Comparison of ENCODE assay signal across 1 cellular context in genomic region chr16:29909398-29909797, GRCh38.
TF ChIP-seq lines count a peak whose summit lies in the region.

No MANE protein-coding gene starts in this region.

TF ChIP-seq in HepG2, 621 proteins besides CTCF, POLR2A, EP300 and RAD21:
- TF ChIP-seq KLF12 (CRISPR knock-in tag; IDR thresholded peaks at IDR 0.05; ENCODE audit: borderline replicate concordance) (no peak), SMAD1 (CRISPR knock-in tag; IDR thresholded peaks at IDR 0.05; ENCODE audit: borderline replicate concordance, low read depth) (no peak), FOXA1 (IDR thresholded peaks at IDR 0.05) (no peak), FOXA1 (CRISPR knock-in tag; IDR thresholded peaks at IDR 0.05) (no peak), MXD1 (CRISPR knock-in tag; IDR thresholded peaks at IDR 0.05) (no peak), FOXK2 (IDR thresholded peaks at IDR 0.05) (no peak), ZNF253 (CRISPR knock-in tag; IDR thresholded peaks at IDR 0.05; ENCODE audit: borderline replicate concordance) (no peak), ARID5B (CRISPR knock-in tag; IDR thresholded peaks at IDR 0.05) (no peak), ZNF616 (CRISPR knock-in tag; IDR thresholded peaks at IDR 0.05; ENCODE audit: low read depth) (no peak), ZNF580 (CRISPR knock-in tag; IDR thresholded peaks at IDR 0.05; ENCODE audit: borderline replicate concordance, low read depth) (no peak), GLMP (CRISPR knock-in tag; IDR thresholded peaks at IDR 0.05; ENCODE audit: borderline replicate concordance) (no peak), DR1 (CRISPR knock-in tag; IDR thresholded peaks at IDR 0.05) (no peak)
- TF ChIP-seq, protein P1, sequence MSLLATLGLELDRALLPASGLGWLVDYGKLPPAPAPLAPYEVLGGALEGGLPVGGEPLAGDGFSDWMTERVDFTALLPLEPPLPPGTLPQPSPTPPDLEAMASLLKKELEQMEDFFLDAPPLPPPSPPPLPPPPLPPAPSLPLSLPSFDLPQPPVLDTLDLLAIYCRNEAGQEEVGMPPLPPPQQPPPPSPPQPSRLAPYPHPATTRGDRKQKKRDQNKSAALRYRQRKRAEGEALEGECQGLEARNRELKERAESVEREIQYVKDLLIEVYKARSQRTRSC (CRISPR knock-in tag; IDR thresholded peaks at IDR 0.05; ENCODE audit: low read depth): no peak
- TF ChIP-seq, protein P2, sequence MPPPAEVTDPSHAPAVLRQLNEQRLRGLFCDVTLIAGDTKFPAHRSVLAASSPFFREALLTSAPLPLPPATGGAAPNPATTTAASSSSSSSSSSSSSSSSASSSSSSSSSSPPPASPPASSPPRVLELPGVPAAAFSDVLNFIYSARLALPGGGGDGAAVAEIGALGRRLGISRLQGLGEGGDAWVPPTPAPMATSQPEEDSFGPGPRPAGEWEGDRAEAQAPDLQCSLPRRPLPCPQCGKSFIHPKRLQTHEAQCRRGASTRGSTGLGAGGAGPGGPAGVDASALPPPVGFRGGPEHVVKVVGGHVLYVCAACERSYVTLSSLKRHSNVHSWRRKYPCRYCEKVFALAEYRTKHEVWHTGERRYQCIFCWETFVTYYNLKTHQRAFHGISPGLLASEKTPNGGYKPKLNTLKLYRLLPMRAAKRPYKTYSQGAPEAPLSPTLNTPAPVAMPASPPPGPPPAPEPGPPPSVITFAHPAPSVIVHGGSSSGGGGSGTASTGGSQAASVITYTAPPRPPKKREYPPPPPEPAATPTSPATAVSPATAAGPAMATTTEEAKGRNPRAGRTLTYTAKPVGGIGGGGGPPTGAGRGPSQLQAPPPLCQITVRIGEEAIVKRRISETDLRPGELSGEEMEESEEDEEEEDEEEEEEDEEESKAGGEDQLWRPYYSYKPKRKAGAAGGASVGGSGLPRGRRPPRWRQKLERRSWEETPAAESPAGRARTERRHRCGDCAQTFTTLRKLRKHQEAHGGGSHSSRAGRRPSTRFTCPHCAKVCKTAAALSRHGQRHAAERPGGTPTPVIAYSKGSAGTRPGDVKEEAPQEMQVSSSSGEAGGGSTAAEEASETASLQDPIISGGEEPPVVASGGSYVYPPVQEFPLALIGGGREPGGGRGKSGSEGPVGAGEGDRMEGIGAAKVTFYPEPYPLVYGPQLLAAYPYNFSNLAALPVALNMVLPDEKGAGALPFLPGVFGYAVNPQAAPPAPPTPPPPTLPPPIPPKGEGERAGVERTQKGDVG (CRISPR knock-in tag; IDR thresholded peaks at IDR 0.05; ENCODE audit: borderline replicate concordance): no peak
- TF ChIP-seq, protein P3, sequence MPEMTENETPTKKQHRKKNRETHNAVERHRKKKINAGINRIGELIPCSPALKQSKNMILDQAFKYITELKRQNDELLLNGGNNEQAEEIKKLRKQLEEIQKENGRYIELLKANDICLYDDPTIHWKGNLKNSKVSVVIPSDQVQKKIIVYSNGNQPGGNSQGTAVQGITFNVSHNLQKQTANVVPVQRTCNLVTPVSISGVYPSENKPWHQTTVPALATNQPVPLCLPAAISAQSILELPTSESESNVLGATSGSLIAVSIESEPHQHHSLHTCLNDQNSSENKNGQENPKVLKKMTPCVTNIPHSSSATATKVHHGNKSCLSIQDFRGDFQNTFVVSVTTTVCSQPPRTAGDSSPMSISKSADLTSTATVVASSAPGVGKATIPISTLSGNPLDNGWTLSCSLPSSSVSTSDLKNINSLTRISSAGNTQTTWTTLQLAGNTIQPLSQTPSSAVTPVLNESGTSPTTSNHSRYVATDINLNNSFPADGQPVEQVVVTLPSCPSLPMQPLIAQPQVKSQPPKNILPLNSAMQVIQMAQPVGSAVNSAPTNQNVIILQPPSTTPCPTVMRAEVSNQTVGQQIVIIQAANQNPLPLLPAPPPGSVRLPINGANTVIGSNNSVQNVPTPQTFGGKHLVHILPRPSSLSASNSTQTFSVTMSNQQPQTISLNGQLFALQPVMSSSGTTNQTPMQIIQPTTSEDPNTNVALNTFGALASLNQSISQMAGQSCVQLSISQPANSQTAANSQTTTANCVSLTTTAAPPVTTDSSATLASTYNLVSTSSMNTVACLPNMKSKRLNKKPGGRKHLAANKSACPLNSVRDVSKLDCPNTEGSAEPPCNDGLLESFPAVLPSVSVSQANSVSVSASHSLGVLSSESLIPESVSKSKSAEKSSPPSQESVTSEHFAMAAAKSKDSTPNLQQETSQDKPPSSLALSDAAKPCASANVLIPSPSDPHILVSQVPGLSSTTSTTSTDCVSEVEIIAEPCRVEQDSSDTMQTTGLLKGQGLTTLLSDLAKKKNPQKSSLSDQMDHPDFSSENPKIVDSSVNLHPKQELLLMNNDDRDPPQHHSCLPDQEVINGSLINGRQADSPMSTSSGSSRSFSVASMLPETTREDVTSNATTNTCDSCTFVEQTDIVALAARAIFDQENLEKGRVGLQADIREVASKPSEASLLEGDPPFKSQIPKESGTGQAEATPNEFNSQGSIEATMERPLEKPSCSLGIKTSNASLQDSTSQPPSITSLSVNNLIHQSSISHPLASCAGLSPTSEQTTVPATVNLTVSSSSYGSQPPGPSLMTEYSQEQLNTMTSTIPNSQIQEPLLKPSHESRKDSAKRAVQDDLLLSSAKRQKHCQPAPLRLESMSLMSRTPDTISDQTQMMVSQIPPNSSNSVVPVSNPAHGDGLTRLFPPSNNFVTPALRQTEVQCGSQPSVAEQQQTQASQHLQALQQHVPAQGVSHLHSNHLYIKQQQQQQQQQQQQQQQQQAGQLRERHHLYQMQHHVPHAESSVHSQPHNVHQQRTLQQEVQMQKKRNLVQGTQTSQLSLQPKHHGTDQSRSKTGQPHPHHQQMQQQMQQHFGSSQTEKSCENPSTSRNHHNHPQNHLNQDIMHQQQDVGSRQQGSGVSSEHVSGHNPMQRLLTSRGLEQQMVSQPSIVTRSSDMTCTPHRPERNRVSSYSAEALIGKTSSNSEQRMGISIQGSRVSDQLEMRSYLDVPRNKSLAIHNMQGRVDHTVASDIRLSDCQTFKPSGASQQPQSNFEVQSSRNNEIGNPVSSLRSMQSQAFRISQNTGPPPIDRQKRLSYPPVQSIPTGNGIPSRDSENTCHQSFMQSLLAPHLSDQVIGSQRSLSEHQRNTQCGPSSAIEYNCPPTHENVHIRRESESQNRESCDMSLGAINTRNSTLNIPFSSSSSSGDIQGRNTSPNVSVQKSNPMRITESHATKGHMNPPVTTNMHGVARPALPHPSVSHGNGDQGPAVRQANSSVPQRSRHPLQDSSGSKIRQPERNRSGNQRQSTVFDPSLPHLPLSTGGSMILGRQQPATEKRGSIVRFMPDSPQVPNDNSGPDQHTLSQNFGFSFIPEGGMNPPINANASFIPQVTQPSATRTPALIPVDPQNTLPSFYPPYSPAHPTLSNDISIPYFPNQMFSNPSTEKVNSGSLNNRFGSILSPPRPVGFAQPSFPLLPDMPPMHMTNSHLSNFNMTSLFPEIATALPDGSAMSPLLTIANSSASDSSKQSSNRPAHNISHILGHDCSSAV (CRISPR knock-in tag; IDR thresholded peaks at IDR 0.05; ENCODE audit: borderline replicate concordance): no peak
- TF ChIP-seq, protein P4, sequence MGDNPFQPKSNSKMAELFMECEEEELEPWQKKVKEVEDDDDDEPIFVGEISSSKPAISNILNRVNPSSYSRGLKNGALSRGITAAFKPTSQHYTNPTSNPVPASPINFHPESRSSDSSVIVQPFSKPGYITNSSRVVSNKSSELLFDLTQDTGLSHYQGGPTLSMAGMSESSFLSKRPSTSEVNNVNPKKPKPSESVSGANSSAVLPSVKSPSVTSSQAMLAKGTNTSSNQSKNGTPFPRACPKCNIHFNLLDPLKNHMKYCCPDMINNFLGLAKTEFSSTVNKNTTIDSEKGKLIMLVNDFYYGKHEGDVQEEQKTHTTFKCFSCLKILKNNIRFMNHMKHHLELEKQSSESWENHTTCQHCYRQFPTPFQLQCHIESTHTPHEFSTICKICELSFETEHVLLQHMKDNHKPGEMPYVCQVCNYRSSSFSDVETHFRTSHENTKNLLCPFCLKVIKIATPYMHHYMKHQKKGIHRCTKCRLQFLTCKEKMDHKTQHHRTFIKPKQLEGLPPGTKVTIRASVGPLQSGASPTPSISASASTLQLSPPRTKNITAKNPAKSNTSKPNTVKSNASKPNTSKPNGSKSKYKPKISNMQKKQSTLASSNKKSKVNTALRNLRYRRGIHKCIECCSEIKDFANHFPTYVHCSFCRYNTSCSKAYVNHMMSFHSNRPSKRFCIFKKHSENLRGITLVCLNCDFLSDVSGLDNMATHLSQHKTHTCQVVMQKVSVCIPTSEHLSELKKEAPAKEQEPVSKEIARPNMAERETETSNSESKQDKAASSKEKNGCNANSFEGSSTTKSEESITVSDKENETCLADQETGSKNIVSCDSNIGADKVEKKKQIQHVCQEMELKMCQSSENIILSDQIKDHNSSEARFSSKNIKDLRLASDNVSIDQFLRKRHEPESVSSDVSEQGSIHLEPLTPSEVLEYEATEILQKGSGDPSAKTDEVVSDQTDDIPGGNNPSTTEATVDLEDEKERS (CRISPR knock-in tag; IDR thresholded peaks at IDR 0.05): no peak
